Comparison of ENCODE assay signal across 16 cellular contexts in genomic region chr6:143097224-143097795, GRCh38. TPM values are rescaled to one million over a fixed set of nuclear protein-coding genes. Genes with fewer than 3 reads are reported as not detected.
DNase-seq lines count a peak whose midpoint lies in the region; ATAC-seq, FAIRE-seq and TF ChIP-seq lines count a peak whose summit lies in the region.
"Had no signal": no experiment of that assay in that cellular context is flagged by ENCODE, and none has a peak within 500 bp of the region (broad histone marks: within the 10 kb centered on the region; RNA-seq: fewer than 3 reads in every experiment).

No MANE protein-coding gene starts in this region.

- peak; percentile 69 for FAIRE-seq in GM12891 (lab: Jason Lieb, UNC)

- intact Hi-C loops in CD4-positive, alpha-beta T cell (cut with DNase I, micrococcal nuclease): no loop called here
- intact Hi-C loops in PC-3 (cut with micrococcal nuclease) (no loop called here), left colon (cut with DNase I, micrococcal nuclease) (no loop called here)

- H2AFZ ChIP-seq in PC-3 (ENCODE audit: low read length): no peak overlapping the region
- H2AFZ ChIP-seq: GM23248 had no signal

- H3K4me1 Mint-ChIP-seq in CD4-positive, alpha-beta T cell (ENCODE audit: low read depth): peaks cover 4% of the 10 kb centered on the region

- H3K27me3 Mint-ChIP-seq in CD4-positive, alpha-beta T cell: no peaks in the 10 kb centered on the region
- H3K27me3 Mint-ChIP-seq: CD8-positive, alpha-beta memory T cell had no signal

- H3K9ac ChIP-seq in PC-3 (ENCODE audit: low read length): no peak overlapping the region
- H3K9ac ChIP-seq: GM23248 had no signal

- no peaks in the 10 kb centered on the region for H3K79me2 ChIP-seq in PC-3 (ENCODE audit: low read length)

- no peaks in the 10 kb centered on the region for H3K9me2 ChIP-seq in PC-3 (replicated peaks; ENCODE audit: low read length)

- no peak for DNase-seq in CD4-positive, alpha-beta T cell
- DNase-seq in GM12891 (ENCODE audit: insufficient read length, low spot score) (no peak), PC-3 (peak; percentile 3), iris pigment epithelial cell (ENCODE audit: low read depth) (peak; percentile 24), left colon (no peak), H7 (no peak)
- DNase-seq: amygdala, GM23248, heart left ventricle, kidney glomerular epithelial cell, NCI-H1105 treated with DMSO at 0.1 percent for 48 hours, NCI-H446, posterior cingulate gyrus, tibial artery had no signal

- no peak overlapping the region for H3K4me2 ChIP-seq in PC-3 (ENCODE audit: low read length)

- no peaks in the 10 kb centered on the region for H3K9me3 ChIP-seq in CD4-positive, alpha-beta T cell (ENCODE audit: control insufficient read depth, low read length)
- no peaks in the 10 kb centered on the region for H3K9me3 ChIP-seq in PC-3 (ENCODE audit: low read length)
- H3K9me3 ChIP-seq: heart left ventricle, tibial artery had no signal

- no peaks in the 10 kb centered on the region for H3F3A ChIP-seq in PC-3 (ENCODE audit: low read length, unreplicated experiment)

- no peaks in the 10 kb centered on the region for H3K9me3 Mint-ChIP-seq in CD4-positive, alpha-beta T cell
- H3K9me3 Mint-ChIP-seq: CD8-positive, alpha-beta memory T cell had no signal

- POLR2A ChIA-PET in CD4-positive, alpha-beta T cell (lab: Charles Lee): interaction anchor here (0.6 to 1.9 kb wide), 7 partner anchors 10 to 170 kb away, joined by 3 to 9 read pairs (median 4); no protein-coding TSS in a partner anchor
- POLR2A ChIA-PET in PC-3 (lab: Charles Lee; ENCODE audit: unreplicated experiment): no interaction called here

- no peak for TF ChIP-seq POLR2A in GM12891 (IDR thresholded peaks at IDR 0.05; ENCODE audit: low read depth, low read length)

- no TSS peak for BruUV-seq in PC-3 (replicated peaks; lab: Mats Ljungman, UMichigan)

- peak overlapping the region; percentile 14 for H3K27ac ChIP-seq in CD4-positive, alpha-beta T cell (ENCODE audit: low read depth, low read length)
- H3K27ac ChIP-seq in PC-3 (ENCODE audit: low read length): no peak overlapping the region
- H3K27ac ChIP-seq: GM23248, tibial artery had no signal

- CTCF ChIA-PET in CD4-positive, alpha-beta T cell (lab: Charles Lee): no interaction called here
- CTCF ChIA-PET in PC-3 (lab: Charles Lee): no interaction called here

- no peak for TF ChIP-seq CTCF in CD4-positive, alpha-beta T cell (IDR thresholded peaks at IDR 0.05)
- TF ChIP-seq CTCF in PC-3 (conservative IDR thresholded peaks at IDR 0.05; ENCODE audit: low read depth, low read length): no peak

- no peaks in the 10 kb centered on the region for H3K4me1 ChIP-seq in PC-3 (ENCODE audit: insufficient read depth, low read length)
- H3K4me1 ChIP-seq: tibial artery had no signal

- H3K36me3 ChIP-seq in PC-3 (ENCODE audit: low read depth, low read length): no peaks in the 10 kb centered on the region
- H3K36me3 ChIP-seq in H7 (replicated peaks; ENCODE audit: control insufficient read depth, insufficient read depth, low read length): no peaks in the 10 kb centered on the region
- H3K36me3 ChIP-seq: heart left ventricle, tibial artery had no signal

- H3K27ac Mint-ChIP-seq in CD4-positive, alpha-beta T cell: no peak overlapping the region
- H3K27ac Mint-ChIP-seq: CD8-positive, alpha-beta memory T cell had no signal

- ATAC-seq in CD4-positive, alpha-beta T cell (ENCODE audit: poor library complexity): peak; percentile 96
- no peak for ATAC-seq in PC-3
- no peak for ATAC-seq in GM21723 (IDR thresholded peaks at IDR 0.05; ENCODE audit: unreplicated experiment)
- no peak for ATAC-seq in left colon

- H4K20me1 ChIP-seq in PC-3 (ENCODE audit: low read length): no peaks in the 10 kb centered on the region

- H3K4me3 Mint-ChIP-seq in CD4-positive, alpha-beta T cell: no peak overlapping the region
- H3K4me3 Mint-ChIP-seq: CD8-positive, alpha-beta memory T cell had no signal

- H3K4me3 ChIP-seq in PC-3 (ENCODE audit: low read length) (no peak overlapping the region), H7 (ENCODE audit: insufficient read depth, low read depth, low read length) (no peak overlapping the region)
- H3K4me3 ChIP-seq: GM23248, heart left ventricle, tibial artery had no signal

- H3K27me3 ChIP-seq in CD4-positive, alpha-beta T cell (ENCODE audit: control insufficient read depth, insufficient read depth, low read length): no peaks in the 10 kb centered on the region
- no peaks in the 10 kb centered on the region for H3K27me3 ChIP-seq in PC-3 (ENCODE audit: low read length)
- H3K27me3 ChIP-seq in H7 (ENCODE audit: control insufficient read depth, insufficient read depth, low read length): no peaks in the 10 kb centered on the region
- H3K27me3 ChIP-seq: heart left ventricle, tibial artery had no signal

- no peaks in the 10 kb centered on the region for H3K36me3 Mint-ChIP-seq in CD4-positive, alpha-beta T cell (ENCODE audit: low read depth)
- H3K36me3 Mint-ChIP-seq: CD8-positive, alpha-beta memory T cell had no signal

TF ChIP-seq in GM12891, 5 proteins besides CTCF, POLR2A, EP300 and RAD21:
- TF ChIP-seq TAF1 (IDR thresholded peaks at IDR 0.05; ENCODE audit: low read depth, low read length): no peak
- no peak for TF ChIP-seq POU2F2 (IDR thresholded peaks at IDR 0.05; ENCODE audit: low read depth, low read length)
- TF ChIP-seq POLR2AphosphoS5 (IDR thresholded peaks at IDR 0.05; ENCODE audit: low read depth, low read length): no peak
- no peak for TF ChIP-seq PAX5 (IDR thresholded peaks at IDR 0.05; ENCODE audit: insufficient read depth, low read length, severe bottlenecking)
- no peak for TF ChIP-seq SPI1 (IDR thresholded peaks at IDR 0.05; ENCODE audit: low read depth, low read length)

RNA-seq across cellular contexts. Expression of gene AIG1, which starts 36.6 kb away (rescaled TPM):
- 1 to 10 TPM; 7.4 to 8.4 TPM for total RNA-seq in CD4-positive, alpha-beta T cell
- polyA plus RNA-seq in GM12891 (2012; ENCODE audit: low read depth, missing spikeins): 25.1 TPM
- total RNA-seq in PC-3 (2014; rRNA removed): 22.1 and 32.7 TPM in 2 replicates
- 10 to 100 TPM; 15.6 to 27.0 TPM for total RNA-seq in left colon
- 18.3 and 18.6 TPM in 2 replicates for total RNA-seq in H7 (2014; rRNA removed; shearing (Covaris generic))

Comparison
In these comparisons a context has a peak if more than half of its experiments do, and no peak if none do; other contexts are left out.
1. DNase-seq: peak in PC-3 (single experiment) and iris pigment epithelial cell (single experiment); none in CD4-positive, alpha-beta T cell (0 of 10), GM12891 (single experiment), left colon (0 of 2) and H7 (single experiment).